8 cellular contexts compared by ENCODE assay signal in genomic region chr4:103076777-103077347, GRCh38. TPM values are rescaled to one million over a fixed set of nuclear protein-coding genes. Genes with fewer than 3 reads are reported as not detected.
DNase-seq lines count a peak whose midpoint lies in the region; ATAC-seq, FAIRE-seq and TF ChIP-seq lines count a peak whose summit lies in the region.

No MANE protein-coding gene starts in this region.

- peak overlapping the region; percentile 60 for H3K27ac Mint-ChIP-seq in astrocyte (ENCODE audit: unreplicated experiment)

- H3K4me1 ChIP-seq in KMS-11 (ENCODE audit: low read depth, poor library complexity, severe bottlenecking) (peaks cover 28% of the 10 kb centered on the region), astrocyte (ENCODE audit: insufficient read depth, low read length) (peaks cover 12% of the 10 kb centered on the region), lower lobe of right lung (peaks cover 12% of the 10 kb centered on the region), upper lobe of right lung (peaks cover 20% of the 10 kb centered on the region)

- no peaks in the 10 kb centered on the region for H3K27me3 ChIP-seq in KMS-11 (ENCODE audit: insufficient read depth, low read depth)
- H3K27me3 ChIP-seq in astrocyte (ENCODE audit: insufficient read depth, low read length): no peaks in the 10 kb centered on the region
- no peaks in the 10 kb centered on the region for H3K27me3 ChIP-seq in lower lobe of right lung (ENCODE audit: low read depth)
- no peaks in the 10 kb centered on the region for H3K27me3 ChIP-seq in upper lobe of right lung

- H3K9ac ChIP-seq in KMS-11 (peak overlapping the region; percentile 97), astrocyte (ENCODE audit: low read length) (peak overlapping the region; percentile 91)

- H3K4me2 ChIP-seq in KMS-11: peak overlapping the region; percentile 82
- peak overlapping the region; percentile 92 for H3K4me2 ChIP-seq in astrocyte (ENCODE audit: low read length)

- ATAC-seq in GM21390 (IDR thresholded peaks at IDR 0.05; ENCODE audit: unreplicated experiment) (peak; percentile 44), lower lobe of right lung (no peak), upper lobe of right lung (no peak)

- H3K4me3 ChIP-seq in KMS-11 (IDR thresholded peaks at IDR 0.05; ENCODE audit: insufficient read depth, low read depth, low read length) (peak overlapping the region; percentile 60), astrocyte (ENCODE audit: insufficient read depth, low read depth, low read length) (peak overlapping the region; percentile 82), lower lobe of right lung (peak overlapping the region; percentile 72), upper lobe of right lung (peak overlapping the region; percentile 58)

- intact Hi-C loops in lower lobe of right lung (cut with DNase I): no loop called here
- intact Hi-C loops in upper lobe of right lung (cut with DNase I): no loop called here

- CTCF ChIA-PET in GM10248 (lab: Yijun Ruan, JAX): interaction anchor here (0.7 to 10.4 kb wide), 4 partner anchors 15 to 456 kb away, joined by 3 to 128 read pairs (median 5); no protein-coding TSS in a partner anchor

- H3K79me2 ChIP-seq in KMS-11 (ENCODE audit: insufficient read depth, low read depth) (peaks cover 39% of the 10 kb centered on the region), astrocyte (ENCODE audit: insufficient read depth, low read length) (peaks cover 34% of the 10 kb centered on the region)

- DNase-seq in GM10248 (ENCODE audit: extremely low spot score): peak; percentile 16
- no peak for DNase-seq in astrocyte (ENCODE audit: low read depth)
- DNase-seq in lower lobe of right lung: no peak
- no peak for DNase-seq in upper lobe of right lung
- no peak for DNase-seq in D721Med (ENCODE audit: insufficient read length, low spot score)
- no peak for DNase-seq in EL

- no peaks in the 10 kb centered on the region for H3K9me3 Mint-ChIP-seq in astrocyte (ENCODE audit: unreplicated experiment)

- no peaks in the 10 kb centered on the region for H3K36me3 Mint-ChIP-seq in astrocyte (ENCODE audit: low read depth, unreplicated experiment)

- POLR2A ChIA-PET in GM10248 (lab: Yijun Ruan, JAX): no interaction called here

- H3K9me3 ChIP-seq in astrocyte (ENCODE audit: insufficient read depth, low read depth, low read length) (no peaks in the 10 kb centered on the region), lower lobe of right lung (no peaks in the 10 kb centered on the region), upper lobe of right lung (no peaks in the 10 kb centered on the region)

- no peak for FAIRE-seq in astrocyte (lab: Jason Lieb, UNC)
- no peak for FAIRE-seq in D721Med (lab: Jason Lieb, UNC)

- H2AFZ ChIP-seq in KMS-11 (ENCODE audit: low read depth) (peak overlapping the region; percentile 74), astrocyte (ENCODE audit: low read depth, low read length) (peak overlapping the region; percentile 93)

- H3K27ac ChIP-seq in KMS-11 (peak overlapping the region; percentile 95), astrocyte (ENCODE audit: low read depth, low read length) (peak overlapping the region; percentile 81), lower lobe of right lung (peak overlapping the region; percentile 83), upper lobe of right lung (peak overlapping the region; percentile 71)

- H3K4me1 Mint-ChIP-seq in astrocyte (ENCODE audit: low read depth, unreplicated experiment): peaks cover 1% of the 10 kb centered on the region

- H3K27me3 Mint-ChIP-seq in astrocyte (ENCODE audit: low read depth, unreplicated experiment): no peaks in the 10 kb centered on the region

- TF ChIP-seq CTCF in GM10248 (IDR thresholded peaks at IDR 0.05; ENCODE audit: control extremely low read depth, extremely low read depth, low read depth, missing control alignments) (no peak), KMS-11 (conservative IDR thresholded peaks at IDR 0.05; ENCODE audit: low read depth, low read length) (no peak), astrocyte (IDR thresholded peaks at IDR 0.05; ENCODE audit: insufficient read depth, low read depth, low read length) (no peak), lower lobe of right lung (IDR thresholded peaks at IDR 0.05) (no peak), upper lobe of right lung (IDR thresholded peaks at IDR 0.05) (no peak), D721Med (IDR thresholded peaks at IDR 0.05; ENCODE audit: insufficient read depth, missing control alignments) (no peak)

- no peaks in the 10 kb centered on the region for H3K36me3 ChIP-seq in KMS-11 (ENCODE audit: insufficient read depth)
- peaks cover 4% of the 10 kb centered on the region for H3K36me3 ChIP-seq in astrocyte (ENCODE audit: insufficient read depth, low read length)
- H3K36me3 ChIP-seq in lower lobe of right lung: peaks cover 16% of the 10 kb centered on the region
- peaks cover 13% of the 10 kb centered on the region for H3K36me3 ChIP-seq in upper lobe of right lung

- peak overlapping the region; percentile 80 for H3K4me3 Mint-ChIP-seq in astrocyte (ENCODE audit: unreplicated experiment)

- H4K20me1 ChIP-seq in KMS-11 (ENCODE audit: insufficient read depth) (no peaks in the 10 kb centered on the region), astrocyte (ENCODE audit: insufficient read depth, low read length) (no peaks in the 10 kb centered on the region)

RNA-seq across cellular contexts. Expression of gene SLC9B2, which starts 0.3 kb away (rescaled TPM):
- total RNA-seq in astrocyte (11.5 and 16.3 TPM in 2 replicates), lower lobe of right lung (5.5 TPM), upper lobe of right lung (6.2 TPM)

RNA-seq across cellular contexts. Expression of gene BDH2, which starts 22.8 kb away (rescaled TPM):
- total RNA-seq in astrocyte: 31.0 TPM in 2 replicates
- total RNA-seq in lower lobe of right lung: 46.2 TPM
- total RNA-seq in upper lobe of right lung: 56.6 TPM

RNA-seq across cellular contexts. Expression of gene SLC9B1, which starts 57.4 kb away (rescaled TPM):
- total RNA-seq in astrocyte: 0.16 and 0.36 TPM in 2 replicates
- 0.74 TPM for total RNA-seq in lower lobe of right lung
- total RNA-seq in upper lobe of right lung: 1.2 TPM
